ENCODE assay signal across 9 cellular contexts in the genomic region with DNA sequence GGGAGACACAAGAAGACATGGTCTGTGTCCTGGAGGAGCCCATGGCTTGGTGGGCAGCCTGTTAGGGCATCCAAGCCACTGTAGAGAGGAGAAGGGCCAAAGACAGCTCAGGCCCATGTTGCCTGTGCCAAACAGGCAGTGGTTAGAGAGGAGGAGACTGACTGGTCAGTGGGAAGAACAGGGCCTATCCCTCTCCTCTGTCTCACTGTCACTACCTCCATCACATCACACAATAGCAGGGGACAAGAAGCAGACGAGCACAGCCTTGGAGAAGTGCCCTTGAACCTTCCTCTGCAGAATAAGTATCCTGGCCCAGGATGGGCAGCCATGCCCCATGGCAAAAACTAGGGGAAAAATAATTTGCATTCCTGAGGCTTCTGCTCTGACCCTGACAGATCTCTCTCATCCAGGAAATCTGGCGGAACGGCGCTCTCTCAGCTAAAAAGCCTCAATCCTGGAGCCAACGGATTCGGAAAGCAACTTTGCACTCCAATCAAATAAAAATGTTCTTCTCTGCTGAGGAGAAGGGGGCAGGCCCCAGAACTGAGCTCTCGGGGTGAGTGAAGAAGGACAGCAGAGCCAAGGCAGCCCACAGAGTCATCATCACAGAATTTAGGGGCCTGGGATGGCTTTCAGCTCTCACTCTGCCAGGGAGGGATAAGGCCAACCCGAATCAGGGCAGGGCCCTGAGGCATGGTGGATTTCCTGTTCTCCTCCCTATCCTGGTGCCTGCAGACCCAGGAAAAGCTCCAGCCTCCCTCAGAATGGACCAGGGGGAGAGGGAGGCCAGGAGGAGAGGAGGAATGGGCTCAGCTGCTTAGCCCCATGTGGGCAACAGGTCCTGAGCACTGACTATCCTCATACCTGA. TPM values are rescaled to one million over a fixed set of nuclear protein-coding genes. Genes with fewer than 3 reads are reported as not detected.
DNase-seq lines count a peak whose midpoint lies in the region; ATAC-seq and TF ChIP-seq lines count a peak whose summit lies in the region.
"Had no signal": no experiment of that assay in that cellular context is flagged by ENCODE, and none has a peak within 500 bp of the region (broad histone marks: within the 10 kb centered on the region; RNA-seq: fewer than 3 reads in every experiment).

No MANE protein-coding gene starts in this region.

- peak overlapping the region; percentile 1 for H3K9ac ChIP-seq in muscle layer of colon (ENCODE audit: low read length)

- peaks cover 24% of the 10 kb centered on the region for H3K4me1 ChIP-seq in muscle layer of colon (ENCODE audit: insufficient read depth, low read length)
- peaks cover 17% of the 10 kb centered on the region for H3K4me1 ChIP-seq in upper lobe of right lung

- H3K27ac ChIP-seq in muscle layer of colon (ENCODE audit: low read depth, low read length) (peak overlapping the region; percentile 91), upper lobe of right lung (peak overlapping the region; percentile 60)

- H3K9me3 ChIP-seq in muscle layer of colon (ENCODE audit: low read length) (no peaks in the 10 kb centered on the region), upper lobe of right lung (no peaks in the 10 kb centered on the region)

- DNase-seq in activated T-cell treated with anti-CD3 and anti-CD28 coated beads, Interleukin-2, amount 50 U/mL, for 72 hours = no peak
- DNase-seq in activated T-cell treated with anti-CD3 and anti-CD28 coated beads, Interleukin-2, amount 50 U/mL, for 48 hours = no peak
- peak; percentile 57 for DNase-seq in cerebellum (ENCODE audit: low spot score)
- no peak for DNase-seq in upper lobe of right lung
- no peak for DNase-seq in NCI-H510A treated with DMSO at 0.1 percent for 48 hours (lab: John Stamatoyannopoulos, UW)
- DNase-seq in medulla oblongata (ENCODE audit: extremely low spot score) = no peak
- no peak for DNase-seq in NCI-H2029 (lab: John Stamatoyannopoulos, UW)
- DNase-seq: stimulated activated CD4-positive, alpha-beta T cell treated with anti-CD3 and anti-CD28 coated beads, Interleukin-4, amount 100 ng/mL, for 24 hours had no signal

- H3K27me3 Mint-ChIP-seq in activated T-cell treated with anti-CD3 and anti-CD28 coated beads, Interleukin-2, amount 50 U/mL, for 72 hours (ENCODE audit: low read depth) = no peaks in the 10 kb centered on the region

- H3K36me3 Mint-ChIP-seq in activated T-cell treated with anti-CD3 and anti-CD28 coated beads, Interleukin-2, amount 50 U/mL, for 72 hours (ENCODE audit: insufficient read depth in 2 of 2) = peaks cover 3% of the 10 kb centered on the region in 2 donors

- TF ChIP-seq CTCF in upper lobe of right lung (IDR thresholded peaks at IDR 0.05) = no peak

- H3K27ac Mint-ChIP-seq in activated T-cell treated with anti-CD3 and anti-CD28 coated beads, Interleukin-2, amount 50 U/mL, for 72 hours = no peak overlapping the region

- no peaks in the 10 kb centered on the region for H3K9me3 Mint-ChIP-seq in activated T-cell treated with anti-CD3 and anti-CD28 coated beads, Interleukin-2, amount 50 U/mL, for 72 hours

- peak overlapping the region; percentile 76 to 89 for H3K4me3 Mint-ChIP-seq in activated T-cell treated with anti-CD3 and anti-CD28 coated beads, Interleukin-2, amount 50 U/mL, for 72 hours

- H3K4me1 Mint-ChIP-seq in activated T-cell treated with anti-CD3 and anti-CD28 coated beads, Interleukin-2, amount 50 U/mL, for 72 hours (ENCODE audit: low read depth) = peaks cover 35% of the 10 kb centered on the region

- intact Hi-C loops in upper lobe of right lung (cut with DNase I) = no loop called here

- no peak for ATAC-seq in activated T-cell treated with anti-CD3 and anti-CD28 coated beads, Interleukin-2, amount 50 U/mL, for 72 hours (replicated peaks in 1 of 2)
- ATAC-seq in upper lobe of right lung = no peak

- H3K4me3 ChIP-seq in muscle layer of colon (ENCODE audit: low read depth in 1 of 2, low read length in 2 of 2) (peak overlapping the region in 1 of 2 donors; percentile 68), upper lobe of right lung (peak overlapping the region; percentile 72)

- no peaks in the 10 kb centered on the region for H3K36me3 ChIP-seq in muscle layer of colon (ENCODE audit: insufficient read depth, low read length)
- no peaks in the 10 kb centered on the region for H3K36me3 ChIP-seq in upper lobe of right lung

- H3K27me3 ChIP-seq in muscle layer of colon (ENCODE audit: control insufficient read depth in 1 of 2, insufficient read depth in 2 of 2, low read length in 2 of 2) (no peaks in the 10 kb centered on the region), upper lobe of right lung (no peaks in the 10 kb centered on the region)

RNA-seq across cellular contexts. Expression of gene SHF, which starts 1.6 kb away (rescaled TPM):
- total RNA-seq in activated T-cell treated with anti-CD3 and anti-CD28 coated beads, Interleukin-2, amount 50 U/mL, for 72 hours = 10 to 100 TPM; 11.7 to 16.8 TPM
- total RNA-seq in cerebellum (82.7 TPM), upper lobe of right lung (7.1 TPM)

RNA-seq across cellular contexts. Expression of gene DUOX1, which starts 56.3 kb away (rescaled TPM):
- total RNA-seq in activated T-cell treated with anti-CD3 and anti-CD28 coated beads, Interleukin-2, amount 50 U/mL, for 72 hours = under 1 TPM; 0.34 to 0.95 TPM
- 0.27 TPM for total RNA-seq in cerebellum
- total RNA-seq in upper lobe of right lung = 327 TPM

RNA-seq across cellular contexts. Expression of gene DUOXA1, which starts 56.5 kb away (rescaled TPM):
- under 1 TPM; 0.46 to 0.65 TPM for total RNA-seq in activated T-cell treated with anti-CD3 and anti-CD28 coated beads, Interleukin-2, amount 50 U/mL, for 72 hours
- total RNA-seq in cerebellum (not detected), upper lobe of right lung (138 TPM)

Comparison
In these comparisons a context has a peak if more than half of its experiments do, and no peak if none do; other contexts are left out.
1. RNA of gene DUOX1, which starts 56.3 kb away (total RNA-seq): 327 TPM in upper lobe of right lung (single experiment); 0.34 to 0.95 TPM in activated T-cell treated with anti-CD3 and anti-CD28 coated beads, Interleukin-2, amount 50 U/mL, for 72 hours and 0.27 TPM in cerebellum (single experiment); every median in the first group is over 100 times any median in the second.
2. RNA of gene DUOXA1, which starts 56.5 kb away (total RNA-seq): 138 TPM in upper lobe of right lung (single experiment); 0.46 to 0.65 TPM in activated T-cell treated with anti-CD3 and anti-CD28 coated beads, Interleukin-2, amount 50 U/mL, for 72 hours and not detected in cerebellum (single experiment); every median in the first group is over 10 times any median in the second.